In the genomic region with DNA sequence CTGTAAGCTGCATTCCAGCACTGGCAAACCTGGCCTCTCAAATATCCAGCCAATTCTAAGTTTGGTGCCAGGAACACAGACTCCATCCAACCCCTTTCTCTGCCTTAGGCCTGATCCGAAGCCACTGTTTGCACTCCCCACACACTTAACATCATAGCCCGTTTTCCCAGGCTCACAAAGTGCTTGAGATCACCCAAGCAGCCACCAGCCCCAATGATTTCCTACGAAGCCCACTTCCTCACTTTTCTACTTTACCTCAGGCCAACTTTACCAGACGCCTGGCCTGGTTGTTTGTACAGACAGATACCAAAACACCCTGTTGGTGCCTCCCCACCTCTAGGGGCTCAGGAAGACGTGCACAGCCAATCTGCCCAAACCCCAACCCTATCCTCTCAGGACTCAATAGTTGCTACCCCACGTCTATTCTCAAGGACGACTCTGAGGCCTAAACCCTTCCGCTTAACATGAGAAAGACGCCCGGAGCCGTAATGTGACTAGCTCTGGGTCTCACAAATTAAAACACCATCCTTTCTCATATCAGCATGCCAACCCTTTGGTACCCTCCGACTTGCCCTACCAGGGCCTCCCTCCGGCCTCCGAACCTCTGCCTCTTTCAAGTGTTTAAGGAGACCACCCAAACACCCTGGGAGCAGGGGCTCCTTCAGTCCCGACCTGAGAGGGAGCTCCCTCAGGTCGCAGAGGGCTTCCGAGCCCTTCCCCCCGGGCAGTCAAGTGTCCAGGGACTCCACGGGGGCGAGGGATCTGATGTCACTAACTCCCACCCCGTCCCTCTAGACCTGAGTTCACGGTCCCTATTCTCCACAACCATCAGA, we compare ENCODE assay signal across 8 cellular contexts. TPM values are rescaled to one million over a fixed set of nuclear protein-coding genes. Genes with fewer than 3 reads are reported as not detected.
DNase-seq lines count a peak whose midpoint lies in the region; ATAC-seq and TF ChIP-seq lines count a peak whose summit lies in the region.

No MANE protein-coding gene starts in this region.

- H3K4me3 ChIP-seq in HAP-1 (peak overlapping the region; percentile 48), astrocyte of the cerebellum (ENCODE audit: low read depth, low read length) (peak overlapping the region; percentile 70), stomach smooth muscle (ENCODE audit: low read length in 2 of 2) (peak overlapping the region; percentile 96)

- DNase-seq in HAP-1 (ENCODE audit: low spot score in 2 of 2) = no peak
- no peak for DNase-seq in astrocyte of the cerebellum (ENCODE audit: low read depth)
- DNase-seq in iris pigment epithelial cell (ENCODE audit: low read depth) = peak; percentile 38
- DNase-seq in H4 (ENCODE audit: low spot score) = no peak
- DNase-seq in DMS 273 (lab: John Stamatoyannopoulos, UW; ENCODE audit: unreplicated experiment) = no peak

- peak overlapping the region; percentile 100 for H3K9ac ChIP-seq in stomach smooth muscle (ENCODE audit: low read length in 2 of 2)

- H3K27ac ChIP-seq in stomach smooth muscle (ENCODE audit: low read length) = peak overlapping the region; percentile 100

- H3K27me3 ChIP-seq in HAP-1 (ENCODE audit: low read depth) = no peaks in the 10 kb centered on the region
- H3K27me3 ChIP-seq in stomach smooth muscle (ENCODE audit: control insufficient read depth in 1 of 2, insufficient read depth in 2 of 2, low read length in 2 of 2) = no peaks in the 10 kb centered on the region

- no peak for TF ChIP-seq CTCF in astrocyte of the cerebellum (IDR thresholded peaks at IDR 0.05; ENCODE audit: low read depth, low read length, missing control alignments)

- in situ Hi-C loops in HAP-1 (cut with MboI; ENCODE audit: low sequenced_read_pairs) (loop anchor here (25.0 kb wide), 1 partner anchor 918 kb away; the partner anchor contains the start of genes DVL2, GABARAP and PHF23), astrocyte of the cerebellum (cut with HindIII; ENCODE audit: low sequenced_read_pairs) (no loop called here)

- peaks cover 44% of the 10 kb centered on the region for H3K4me1 ChIP-seq in HAP-1
- H3K4me1 ChIP-seq in stomach smooth muscle (ENCODE audit: control insufficient read depth, insufficient read depth, low read length) = peaks cover 51% of the 10 kb centered on the region

- H3K9me3 ChIP-seq in HAP-1 = no peaks in the 10 kb centered on the region
- H3K9me3 ChIP-seq in stomach smooth muscle (ENCODE audit: control insufficient read depth in 2 of 2, low read length in 2 of 2) = no peaks in the 10 kb centered on the region

- H3K36me3 ChIP-seq in HAP-1 (replicated peaks) (peaks cover 20% of the 10 kb centered on the region), stomach smooth muscle (ENCODE audit: control insufficient read depth in 2 of 2, insufficient read depth in 2 of 2, low read length in 2 of 2) (peaks cover 12 to 16% of the 10 kb centered on the region in 2 donors)

- ATAC-seq in GM19023 (IDR thresholded peaks at IDR 0.05; ENCODE audit: unreplicated experiment) (no peak), GM21717 (IDR thresholded peaks at IDR 0.05; ENCODE audit: unreplicated experiment) (no peak)

RNA-seq across cellular contexts. Expression of gene PER1, which starts 3.4 kb away (rescaled TPM):
- total RNA-seq in H4 (2014; rRNA removed; shearing (Covaris generic)) = 4.4 and 4.6 TPM in 2 replicates

RNA-seq across cellular contexts. Expression of gene VAMP2, which starts 7.2 kb away (rescaled TPM):
- 0.64 TPM in 2 replicates for total RNA-seq in H4 (2014; rRNA removed; shearing (Covaris generic))

RNA-seq across cellular contexts. Expression of gene TMEM107, which starts 20.6 kb away (rescaled TPM):
- 1.7 and 13.3 TPM in 2 replicates for total RNA-seq in H4 (2014; rRNA removed; shearing (Covaris generic))

RNA-seq across cellular contexts. Expression of gene HES7, which starts 31.7 kb away (rescaled TPM):
- total RNA-seq in H4 (2014; rRNA removed; shearing (Covaris generic)) = 0.14 TPM in 1 of 2 replicates, not detected in the other

RNA-seq across cellular contexts. Expression of gene BORCS6, which starts 34.4 kb away (rescaled TPM):
- 0.62 and 0.68 TPM in 2 replicates for total RNA-seq in H4 (2014; rRNA removed; shearing (Covaris generic))
